ENCODE assay signal across 10 cellular contexts in the genomic region with DNA sequence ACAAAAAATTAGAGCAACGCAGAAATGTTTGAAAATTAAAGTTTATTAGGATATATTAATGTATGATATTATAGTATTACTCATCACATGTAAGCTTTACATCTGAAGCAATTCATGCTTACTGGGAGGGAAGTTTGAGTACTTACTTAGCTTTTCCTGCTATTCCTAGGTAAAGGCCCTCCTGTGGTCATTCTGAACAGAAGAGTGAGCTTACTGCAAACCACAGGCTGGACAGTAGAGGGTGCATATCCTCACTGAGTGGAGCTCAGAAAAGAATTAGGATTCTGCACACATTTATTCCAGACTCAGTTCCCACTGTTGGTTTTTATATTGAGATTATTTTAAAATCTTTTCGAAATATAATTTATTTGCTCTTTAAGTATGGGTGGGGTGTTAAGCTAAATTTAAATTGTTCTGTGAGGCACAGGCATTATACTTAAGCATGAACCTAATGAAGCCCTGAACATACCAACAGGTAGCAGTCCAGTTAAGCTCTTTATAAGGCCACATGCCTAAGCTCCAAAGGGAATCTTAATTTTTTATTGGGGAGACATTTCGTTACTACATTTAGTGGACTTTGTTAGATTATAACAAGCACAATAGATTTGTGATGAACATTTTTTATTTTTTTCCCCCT. TPM values are rescaled to one million over a fixed set of nuclear protein-coding genes. Genes with fewer than 3 reads are reported as not detected.
DNase-seq lines count a peak whose midpoint lies in the region; ATAC-seq and TF ChIP-seq lines count a peak whose summit lies in the region.
"Had no signal": no experiment of that assay in that cellular context is flagged by ENCODE, and none has a peak within 500 bp of the region (broad histone marks: within the 10 kb centered on the region; RNA-seq: fewer than 3 reads in every experiment).

No MANE protein-coding gene starts in this region.

- H3K9me3 ChIP-seq in OCI-LY3 (ENCODE audit: insufficient read depth, low read length) (no peaks in the 10 kb centered on the region), endodermal cell (ENCODE audit: control insufficient read depth, low read length) (no peaks in the 10 kb centered on the region)
- H3K9me3 ChIP-seq in naive thymus-derived CD4-positive, alpha-beta T cell (ENCODE audit: control insufficient read depth in 2 of 3, low read length in 3 of 3): no peaks in the 10 kb centered on the region
- H3K9me3 ChIP-seq: neutrophil had no signal

- peaks cover 17% of the 10 kb centered on the region for H3K4me1 ChIP-seq in OCI-LY3 (ENCODE audit: low read length)
- peaks cover 3% of the 10 kb centered on the region for H3K4me1 ChIP-seq in endodermal cell (ENCODE audit: control insufficient read depth, insufficient read depth, low read length)
- no peaks in the 10 kb centered on the region for H3K4me1 ChIP-seq in naive thymus-derived CD4-positive, alpha-beta T cell (ENCODE audit: control insufficient read depth in 2 of 2, insufficient read depth in 2 of 2, low read length in 2 of 2)

- H3K27ac Mint-ChIP-seq in endodermal cell (peak overlapping the region; percentile 48), T-cell (no peak overlapping the region)
- H3K27ac Mint-ChIP-seq in naive thymus-derived CD4-positive, alpha-beta T cell: peak overlapping the region in 1 of 9 donors; percentile 25
- no peak overlapping the region for H3K27ac Mint-ChIP-seq in activated CD4-positive, alpha-beta T cell treated with anti-CD3 and anti-CD28 coated beads, Interleukin-2, amount 10 ng/mL, durations not matched to agents 24 days and 14 days
- H3K27ac Mint-ChIP-seq: IgD-negative memory B cell had no signal

- H3K27me3 ChIP-seq in OCI-LY3 (ENCODE audit: low read depth, low read length) (no peaks in the 10 kb centered on the region), endodermal cell (ENCODE audit: control insufficient read depth, insufficient read depth, low read length, poor library complexity, severe bottlenecking) (no peaks in the 10 kb centered on the region)
- H3K27me3 ChIP-seq in naive thymus-derived CD4-positive, alpha-beta T cell (ENCODE audit: control insufficient read depth in 2 of 2, insufficient read depth in 2 of 2, low read length in 2 of 2): no peaks in the 10 kb centered on the region
- H3K27me3 ChIP-seq: neutrophil had no signal

- peaks cover 16% of the 10 kb centered on the region; the same call in 1 of the 2 replicates for H4K20me1 ChIP-seq in OCI-LY3 (ENCODE audit: insufficient read depth, low read length)

- TF ChIP-seq CTCF in OCI-LY3 (IDR thresholded peaks at IDR 0.05; ENCODE audit: low read depth, low read length) (peak; percentile 23; the same call in 1 of the 2 replicates), endodermal cell (conservative IDR thresholded peaks at IDR 0.05) (peak; percentile 84)

- peaks cover 71% of the 10 kb centered on the region for H3K36me3 ChIP-seq in OCI-LY3 (replicated peaks; ENCODE audit: low read depth, low read length)
- peaks cover 92% of the 10 kb centered on the region for H3K36me3 ChIP-seq in endodermal cell (ENCODE audit: control insufficient read depth, insufficient read depth, low read length)
- peaks cover 27 to 95% (median 53%) of the 10 kb centered on the region in 3 experiments for H3K36me3 ChIP-seq in naive thymus-derived CD4-positive, alpha-beta T cell (ENCODE audit: control insufficient read depth in 2 of 3, insufficient read depth in 3 of 3, low read length in 3 of 3)

- ATAC-seq in naive thymus-derived CD4-positive, alpha-beta T cell: peak; percentile 56
- no peak for ATAC-seq in T-cell (replicated peaks in 1 of 4)

- H3K36me3 Mint-ChIP-seq in endodermal cell (ENCODE audit: low read depth) (peaks cover 65% of the 10 kb centered on the region), T-cell (peaks cover 65% of the 10 kb centered on the region)
- peaks cover 12 to 52% (median 23%) of the 10 kb centered on the region in 5 donors for H3K36me3 Mint-ChIP-seq in naive thymus-derived CD4-positive, alpha-beta T cell
- peaks cover 77% of the 10 kb centered on the region for H3K36me3 Mint-ChIP-seq in activated CD4-positive, alpha-beta T cell treated with anti-CD3 and anti-CD28 coated beads, Interleukin-2, amount 10 ng/mL, durations not matched to agents 24 days and 14 days (ENCODE audit: low read depth)

- POLR2A ChIA-PET in HEK293T (lab: Yijun Ruan, JAX): interaction anchor here (0.5 to 0.8 kb wide), 2 partner anchors 36 to 311 kb away, joined by 3 read pairs; a partner anchor contains a TSS
- POLR2A ChIA-PET in naive thymus-derived CD4-positive, alpha-beta T cell (lab: Charles Lee): interaction anchor here (1.1 to 2.0 kb wide), 2 partner anchors 10 to 11 kb away, joined by 4 read pairs; a partner anchor contains a TSS
- POLR2A ChIA-PET in T-cell (lab: Charles Lee): interaction anchor here in 1 of 2 donors (1.1 kb wide), 1 partner anchor 36 kb away, joined by 3 read pairs; a partner anchor contains a TSS

- H3K4me3 ChIP-seq in OCI-LY3 (ENCODE audit: low read length) (no peak overlapping the region), endodermal cell (ENCODE audit: low read length) (no peak overlapping the region)
- no peak overlapping the region for H3K4me3 ChIP-seq in naive thymus-derived CD4-positive, alpha-beta T cell (ENCODE audit: low read length)

- H3K9ac ChIP-seq in OCI-LY3 (ENCODE audit: low read length) (no peak overlapping the region), endodermal cell (ENCODE audit: extremely low read depth, low read length, poor library complexity, severe bottlenecking) (no peak overlapping the region)

- H3K9me3 Mint-ChIP-seq in endodermal cell (no peaks in the 10 kb centered on the region), T-cell (no peaks in the 10 kb centered on the region)
- H3K9me3 Mint-ChIP-seq in naive thymus-derived CD4-positive, alpha-beta T cell: no peaks in the 10 kb centered on the region
- no peaks in the 10 kb centered on the region for H3K9me3 Mint-ChIP-seq in activated CD4-positive, alpha-beta T cell treated with anti-CD3 and anti-CD28 coated beads, Interleukin-2, amount 10 ng/mL, durations not matched to agents 24 days and 14 days
- H3K9me3 Mint-ChIP-seq: IgD-negative memory B cell had no signal

- intact Hi-C loops in naive thymus-derived CD4-positive, alpha-beta T cell (cut with micrococcal nuclease): no loop called here
- intact Hi-C loops in activated CD4-positive, alpha-beta T cell treated with anti-CD3 and anti-CD28 coated beads, Interleukin-2, amount 10 ng/mL, durations not matched to agents 24 days and 14 days (cut with micrococcal nuclease): loop anchor here (10.0 kb wide), 2 partner anchors 759 to 1169 kb away; a partner anchor contains a TSS

- CTCF ChIA-PET in HEK293T (lab: Yijun Ruan, JAX): interaction anchor here (1.0 to 2.5 kb wide), 8 partner anchors 8 to 439 kb away, joined by 3 to 12 read pairs (median 4); a partner anchor contains a TSS
- CTCF ChIA-PET in naive thymus-derived CD4-positive, alpha-beta T cell (lab: Charles Lee): no interaction called here
- CTCF ChIA-PET in T-cell (lab: Charles Lee): interaction anchor here (0.6 kb wide), 2 partner anchors 10 to 121 kb away, joined by 3 read pairs; a partner anchor contains a TSS

- no peak overlapping the region for H3K4me2 ChIP-seq in OCI-LY3 (ENCODE audit: low read length)

- H3K27me3 Mint-ChIP-seq in endodermal cell (ENCODE audit: insufficient read depth) (no peaks in the 10 kb centered on the region), T-cell (no peaks in the 10 kb centered on the region)
- H3K27me3 Mint-ChIP-seq in naive thymus-derived CD4-positive, alpha-beta T cell: no peaks in the 10 kb centered on the region
- H3K27me3 Mint-ChIP-seq in activated CD4-positive, alpha-beta T cell treated with anti-CD3 and anti-CD28 coated beads, Interleukin-2, amount 10 ng/mL, durations not matched to agents 24 days and 14 days: no peaks in the 10 kb centered on the region
- H3K27me3 Mint-ChIP-seq: IgD-negative memory B cell had no signal

- H3K4me3 Mint-ChIP-seq in endodermal cell: no peak overlapping the region
- no peak overlapping the region for H3K4me3 Mint-ChIP-seq in naive thymus-derived CD4-positive, alpha-beta T cell
- no peak overlapping the region for H3K4me3 Mint-ChIP-seq in activated CD4-positive, alpha-beta T cell treated with anti-CD3 and anti-CD28 coated beads, Interleukin-2, amount 10 ng/mL, durations not matched to agents 24 days and 14 days
- H3K4me3 Mint-ChIP-seq in T-cell: no peak overlapping the region
- H3K4me3 Mint-ChIP-seq: IgD-negative memory B cell had no signal

- H3K27ac ChIP-seq in OCI-LY3 (ENCODE audit: low read length): no peak overlapping the region
- H3K27ac ChIP-seq in endodermal cell (ENCODE audit: low read depth, low read length): no peak overlapping the region
- no peak overlapping the region for H3K27ac ChIP-seq in naive thymus-derived CD4-positive, alpha-beta T cell (ENCODE audit: low read depth, low read length)
- H3K27ac ChIP-seq: neutrophil had no signal

- 60% methylated on average over 2 of the region's 3 CpGs; no CpG with 5 or more reads in 1 of the 2 experiments for WGBS in endodermal cell (ENCODE audit: insufficient coverage in 1 of 2, insufficient read length in 1 of 2), 2 experiments

- no peaks in the 10 kb centered on the region for H3K79me2 ChIP-seq in OCI-LY3 (ENCODE audit: low read length)

- peaks cover 5% of the 10 kb centered on the region for H3K4me1 Mint-ChIP-seq in endodermal cell
- H3K4me1 Mint-ChIP-seq in naive thymus-derived CD4-positive, alpha-beta T cell: peaks cover 0 to 19% (median 0%) of the 10 kb centered on the region in 7 donors
- H3K4me1 Mint-ChIP-seq in activated CD4-positive, alpha-beta T cell treated with anti-CD3 and anti-CD28 coated beads, Interleukin-2, amount 10 ng/mL, durations not matched to agents 24 days and 14 days: peaks cover 16% of the 10 kb centered on the region
- peaks cover 1 to 7% (median 5%) of the 10 kb centered on the region in 3 donors for H3K4me1 Mint-ChIP-seq in T-cell

- peak; percentile 66 for DNase-seq in COR-L47 (lab: John Stamatoyannopoulos, UW)
- peak; percentile 65 for DNase-seq in HEK293T (ENCODE audit: extremely low spot score)
- DNase-seq in endodermal cell: peak; percentile 66
- no peak for DNase-seq in naive thymus-derived CD4-positive, alpha-beta T cell
- no peak for DNase-seq in activated CD4-positive, alpha-beta T cell treated with anti-CD3 and anti-CD28 coated beads, Interleukin-2, amount 10 ng/mL, durations not matched to agents 24 days and 14 days
- DNase-seq in T-cell: no peak
- DNase-seq in T1000 (lab: John Stamatoyannopoulos, UW): no peak

- H2AFZ ChIP-seq in OCI-LY3 (ENCODE audit: low read depth, low read length): no peak overlapping the region

RNA-seq across cellular contexts. Expression of a gene that starts 10.2 kb away (rescaled TPM):
- total RNA-seq in endodermal cell (10 to 100 TPM; 34.8 to 38.7 TPM), T-cell (10 to 100 TPM; 32.4 to 36.9 (median 33.9) TPM)
- polyA plus RNA-seq in endodermal cell (2013, experiment 1 of 2): 54.7 TPM
- 45.2 TPM for polyA plus RNA-seq in endodermal cell (2013, experiment 2 of 2)
- total RNA-seq in naive thymus-derived CD4-positive, alpha-beta T cell: 10 to 100 TPM; 26.2 to 37.2 (median 36.3) TPM
- polyA plus RNA-seq in naive thymus-derived CD4-positive, alpha-beta T cell: 10 to 100 TPM; 45.5 to 47.0 TPM
- 55.8 and 59.7 TPM in 2 replicates for total RNA-seq in activated CD4-positive, alpha-beta T cell treated with anti-CD3 and anti-CD28 coated beads, Interleukin-2, amount 10 ng/mL, durations not matched to agents 24 days and 14 days

RNA-seq across cellular contexts. Expression of a gene that starts 35.4 kb away (rescaled TPM):
- total RNA-seq in endodermal cell (100 to 1,000 TPM; 161 to 184 TPM), T-cell (10 to 100 TPM; 25.6 to 76.6 (median 68.2) TPM)
- 122 TPM for polyA plus RNA-seq in endodermal cell (2013, experiment 1 of 2)
- polyA plus RNA-seq in endodermal cell (2013, experiment 2 of 2): 128 TPM
- total RNA-seq in naive thymus-derived CD4-positive, alpha-beta T cell: 100 to 1,000 TPM in 1 of 5 experiments, 10 to 100 TPM in 4; 23.5 to 109 (median 64.5) TPM
- polyA plus RNA-seq in naive thymus-derived CD4-positive, alpha-beta T cell: 10 to 100 TPM; 45.0 to 73.1 TPM
- 99.0 and 103 TPM in 2 replicates for total RNA-seq in activated CD4-positive, alpha-beta T cell treated with anti-CD3 and anti-CD28 coated beads, Interleukin-2, amount 10 ng/mL, durations not matched to agents 24 days and 14 days

Comparison
In these comparisons a context has a peak if more than half of its experiments do, and no peak if none do; other contexts are left out.
1. DNase-seq: peak in COR-L47 (single experiment), HEK293T (single experiment) and endodermal cell (single experiment); none in naive thymus-derived CD4-positive, alpha-beta T cell (0 of 9), activated CD4-positive, alpha-beta T cell treated with anti-CD3 and anti-CD28 coated beads, Interleukin-2, amount 10 ng/mL, durations not matched to agents 24 days and 14 days (single experiment), T-cell (0 of 34) and T1000 (single experiment).